8 cellular contexts compared by ENCODE assay signal in genomic region chr5:27472000-27472763, GRCh38.
DNase-seq lines count a peak whose midpoint lies in the region; ATAC-seq and TF ChIP-seq lines count a peak whose summit lies in the region.

No MANE protein-coding gene starts in this region.

- peak; percentile 24 for DNase-seq in HT-29 (ENCODE audit: low spot score)
- DNase-seq in adipocyte (ENCODE audit: low read depth), result peak; percentile 25
- DNase-seq in osteocyte (ENCODE audit: extremely low spot score, unreplicated experiment), result no peak
- no peak for DNase-seq in NCI-H1092 treated with DMSO at 0.1 percent for 48 hours (lab: John Stamatoyannopoulos, UW)
- DNase-seq in ureter (ENCODE audit: low spot score), result no peak
- DNase-seq in omental fat pad (ENCODE audit: low spot score), result no peak

- peaks cover 4% of the 10 kb centered on the region for H3K27me3 Mint-ChIP-seq in osteocyte (ENCODE audit: unreplicated experiment)

- H3K4me1 ChIP-seq in adipocyte (ENCODE audit: control insufficient read depth, insufficient read depth, low read length), result no peaks in the 10 kb centered on the region

- H3K36me3 ChIP-seq in adipocyte (ENCODE audit: control insufficient read depth, insufficient read depth, low read length, severe bottlenecking), result peaks cover 10% of the 10 kb centered on the region

- H3K9me3 ChIP-seq in adipocyte (ENCODE audit: control insufficient read depth, low read length), result peaks cover 14% of the 10 kb centered on the region

- peak; percentile 92 for ATAC-seq in GM21390 (IDR thresholded peaks at IDR 0.05; ENCODE audit: unreplicated experiment)
- ATAC-seq in omental fat pad (ENCODE audit: low FRiP score), result no peak

- peak overlapping the region; percentile 74 for H3K9ac ChIP-seq in adipocyte (ENCODE audit: low read length)

- H3K4me3 ChIP-seq in GM08714 (ENCODE audit: low read length), result peak overlapping the region; percentile 78
- peak overlapping the region; percentile 71 for H3K4me3 ChIP-seq in adipocyte (ENCODE audit: low read length)

- H3K9me3 Mint-ChIP-seq in osteocyte (ENCODE audit: unreplicated experiment), result peaks cover 21% of the 10 kb centered on the region

- no peaks in the 10 kb centered on the region for H3K36me3 Mint-ChIP-seq in osteocyte (ENCODE audit: unreplicated experiment)

- no peak overlapping the region for H3K27ac Mint-ChIP-seq in osteocyte (ENCODE audit: unreplicated experiment)

- TF ChIP-seq CTCF in osteocyte (IDR thresholded peaks at IDR 0.05) (no peak), omental fat pad (IDR thresholded peaks at IDR 0.05) (no peak)

- H3K27me3 ChIP-seq in adipocyte (replicated peaks; ENCODE audit: control insufficient read depth, insufficient read depth, low read length), result no peaks in the 10 kb centered on the region

- peaks cover 10% of the 10 kb centered on the region for H3K4me1 Mint-ChIP-seq in osteocyte (ENCODE audit: unreplicated experiment)

- H3K4me3 Mint-ChIP-seq in osteocyte (ENCODE audit: unreplicated experiment), result peak overlapping the region; percentile 47

Comparison
In these comparisons a context has a peak if more than half of its experiments do, and no peak if none do; other contexts are left out.
1. DNase-seq: peak in HT-29 (single experiment) and adipocyte (single experiment); none in osteocyte (single experiment), NCI-H1092 treated with DMSO at 0.1 percent for 48 hours (single experiment), ureter (single experiment) and omental fat pad (single experiment).